In genomic region chr16:10510279-10510678, GRCh38 we compare ENCODE assay signal across 14 cellular contexts.
"Had no signal": no experiment of that assay in that cellular context is flagged by ENCODE, and none has a peak within 500 bp of the region (broad histone marks: within the 10 kb centered on the region; RNA-seq: fewer than 3 reads in every experiment).

No MANE protein-coding gene starts in this region.

- H3K9me3 ChIP-seq: esophagus squamous epithelium, heart right ventricle, left lung, testis, tibial artery had no signal

- H3K4me3 Mint-ChIP-seq: effector memory CD8-positive, alpha-beta T cell; naive thymus-derived CD4-positive, alpha-beta T cell; nephron; neural progenitor cell; type B pancreatic cell had no signal

- H3K36me3 ChIP-seq: neural progenitor cell had no signal

- H3K27ac ChIP-seq: esophagus squamous epithelium, heart right ventricle, left lung, neural progenitor cell, parathyroid adenoma, testis, tibial artery had no signal

- H3K27ac Mint-ChIP-seq: effector memory CD8-positive, alpha-beta T cell; nephron; neural progenitor cell; progenitor cell of endocrine pancreas had no signal

- H3K79me2 ChIP-seq: parathyroid adenoma had no signal

- H3K4me3 ChIP-seq: esophagus squamous epithelium, heart right ventricle, left lung, neural progenitor cell, smooth muscle cell, testis, tibial artery had no signal

- H3K4me2 ChIP-seq: neural progenitor cell, smooth muscle cell had no signal

- H3K27me3 Mint-ChIP-seq: effector memory CD8-positive, alpha-beta T cell; progenitor cell of endocrine pancreas had no signal

- H3K4me1 Mint-ChIP-seq: nephron, neural progenitor cell had no signal

- H3K36me3 Mint-ChIP-seq: neural progenitor cell, type B pancreatic cell had no signal

- DNase-seq: cortex of kidney, esophagus squamous epithelium had no signal

- H3K4me1 ChIP-seq: neural progenitor cell had no signal

- H3K9me3 Mint-ChIP-seq: effector memory CD8-positive, alpha-beta T cell; nephron; neural progenitor cell; type B pancreatic cell had no signal

- H3K27me3 ChIP-seq: esophagus squamous epithelium, heart right ventricle, left lung, neural progenitor cell, testis, tibial artery had no signal
